In the genomic region with DNA sequence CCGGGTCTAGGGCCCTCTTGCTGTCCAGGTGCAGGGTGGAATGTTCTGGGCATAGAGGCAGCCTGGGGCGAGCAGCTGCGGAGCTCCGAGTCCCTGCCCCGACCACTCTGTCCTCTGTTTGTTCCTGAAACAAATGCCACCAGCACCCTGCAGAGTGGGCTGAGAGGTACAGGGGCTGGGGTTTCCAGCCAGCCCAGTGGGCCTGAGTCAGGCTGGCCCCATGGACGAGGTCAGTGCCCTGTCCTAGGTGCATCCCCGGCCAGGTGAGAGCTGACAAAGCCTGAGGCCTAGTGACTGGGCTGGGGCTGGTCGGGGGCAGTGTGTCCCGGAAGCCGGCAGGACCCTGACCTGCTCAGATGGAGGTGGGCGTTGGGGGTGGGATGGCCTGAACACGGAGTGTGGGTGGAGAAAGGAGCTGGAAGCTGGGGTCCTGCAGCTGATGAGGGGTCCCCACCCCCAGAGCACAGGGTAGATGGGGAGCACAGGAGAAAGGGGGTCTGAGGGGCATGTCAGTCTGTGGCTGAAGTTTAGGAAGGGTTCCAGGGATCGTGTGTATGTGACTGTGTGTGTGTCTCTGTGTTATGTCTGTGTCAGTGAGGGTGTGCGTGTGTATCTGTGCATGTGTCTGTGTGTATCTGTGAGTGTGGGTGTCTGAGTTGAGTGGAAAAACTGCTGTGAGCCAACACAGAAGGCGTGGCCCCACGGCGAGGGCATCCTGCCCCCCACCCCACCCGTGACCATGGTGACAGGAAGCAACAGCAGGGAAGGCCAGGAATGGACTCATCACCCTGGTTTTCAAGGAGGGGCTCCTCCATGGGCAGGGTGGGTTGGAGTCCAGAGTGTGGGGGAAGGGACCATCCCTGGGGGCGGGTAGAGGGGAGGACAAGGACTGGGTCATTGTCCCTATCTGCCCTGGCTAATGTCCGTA, we compare ENCODE assay signal across 10 cellular contexts. TPM values are rescaled to one million over a fixed set of nuclear protein-coding genes. Genes with fewer than 3 reads are reported as not detected.
DNase-seq lines count a peak whose midpoint lies in the region; ATAC-seq and TF ChIP-seq lines count a peak whose summit lies in the region.
"Had no signal": no experiment of that assay in that cellular context is flagged by ENCODE, and none has a peak within 500 bp of the region (broad histone marks: within the 10 kb centered on the region; RNA-seq: fewer than 3 reads in every experiment).

No MANE protein-coding gene starts in this region.

- H3K4me3 ChIP-seq in neural progenitor cell, result no peak overlapping the region

- H3K9me3 ChIP-seq in neural progenitor cell (ENCODE audit: low read depth), result no peaks in the 10 kb centered on the region

- H3K79me2 ChIP-seq in neural progenitor cell (ENCODE audit: low read depth), result no peaks in the 10 kb centered on the region

- DNase-seq in CD14-positive monocyte (ENCODE audit: low spot score) (no peak), neural progenitor cell (ENCODE audit: low spot score) (peak; percentile 45), DMS 273 (lab: John Stamatoyannopoulos, UW; ENCODE audit: unreplicated experiment) (no peak), GM10266 (ENCODE audit: extremely low spot score) (no peak)
- DNase-seq in effector CD4-positive, alpha-beta T cell, result peak; percentile 56
- DNase-seq: GDM1, NCI-H1105 treated with DMSO at 0.1 percent for 48 hours had no signal

- peak overlapping the region; percentile 20 to 85 for H3K4me3 Mint-ChIP-seq in CD14-positive monocyte
- peak overlapping the region; percentile 6 for H3K4me3 Mint-ChIP-seq in neural progenitor cell

- H4K20me1 ChIP-seq in neural progenitor cell (ENCODE audit: low read depth), result peaks cover 25% of the 10 kb centered on the region

- intact Hi-C loops in CD14-positive monocyte (cut with micrococcal nuclease), result loop anchor here (5.0 to 10.0 kb wide), 2 partner anchors 412 to 420 kb away; partner anchors contain the start of gene GPR132 (in 1 of the 2)

- H3K4me2 ChIP-seq in neural progenitor cell, result no peak overlapping the region

- peaks cover 14% of the 10 kb centered on the region for H3F3A ChIP-seq in neural progenitor cell (ENCODE audit: low read depth)

- H3K27me3 Mint-ChIP-seq in CD14-positive monocyte (ENCODE audit: low read depth in 3 of 3) (peaks cover 40 to 71% (median 43%) of the 10 kb centered on the region in 3 donors), neural progenitor cell (ENCODE audit: insufficient read depth, low read depth) (peaks cover 18% of the 10 kb centered on the region)

- no peaks in the 10 kb centered on the region for H3K36me3 ChIP-seq in neural progenitor cell

- peak overlapping the region; percentile 99 for H3K27ac ChIP-seq in VCaP
- H3K27ac ChIP-seq in neural progenitor cell, result no peak overlapping the region

- H3K4me1 Mint-ChIP-seq in CD14-positive monocyte, result peaks cover 68% of the 10 kb centered on the region
- peaks cover 47% of the 10 kb centered on the region for H3K4me1 Mint-ChIP-seq in neural progenitor cell

- H3K36me3 Mint-ChIP-seq in CD14-positive monocyte (peaks cover 5 to 10% of the 10 kb centered on the region in 2 donors), neural progenitor cell (no peaks in the 10 kb centered on the region)

- H2AFZ ChIP-seq in neural progenitor cell (replicated peaks), result no peak overlapping the region

- H3K27ac Mint-ChIP-seq in CD14-positive monocyte (peak overlapping the region; percentile 8 to 92 (median 88)), neural progenitor cell (peak overlapping the region; percentile 20)

- TF ChIP-seq CTCF in CD14-positive monocyte (IDR thresholded peaks at IDR 0.05) (no peak), VCaP (conservative IDR thresholded peaks at IDR 0.05) (no peak), neural progenitor cell (IDR thresholded peaks at IDR 0.05) (no peak), GM10266 (IDR thresholded peaks at IDR 0.05; ENCODE audit: control insufficient read depth, insufficient read depth, low read depth, missing control alignments) (no peak)

- peaks cover 85% of the 10 kb centered on the region for H3K27me3 ChIP-seq in neural progenitor cell

- ATAC-seq in GM18909 (IDR thresholded peaks at IDR 0.05; ENCODE audit: poor library complexity, unreplicated experiment) (no peak), HG02588 (IDR thresholded peaks at IDR 0.05; ENCODE audit: unreplicated experiment) (no peak)

- peaks cover 35% of the 10 kb centered on the region for H3K4me1 ChIP-seq in neural progenitor cell

- H3K9me3 Mint-ChIP-seq in CD14-positive monocyte, result peaks cover 0 to 14% (median 6%) of the 10 kb centered on the region in 7 donors
- no peaks in the 10 kb centered on the region for H3K9me3 Mint-ChIP-seq in neural progenitor cell

- no peak overlapping the region for H3K9ac ChIP-seq in neural progenitor cell

RNA-seq across cellular contexts. Expression of gene CRIP1, which starts 2.4 kb away (rescaled TPM):
- polyA plus RNA-seq in CD14-positive monocyte, result 1,000 to 10,000 TPM; 1,032 to 2,084 TPM
- 2.6 TPM in 1 of 2 replicates, not detected in the other for total RNA-seq in neural progenitor cell (ENCODE audit: low replicate concordance)

RNA-seq across cellular contexts. Expression of gene TEDC1, which starts 6.7 kb away (rescaled TPM):
- polyA plus RNA-seq in CD14-positive monocyte, result 1 to 10 TPM; 7.8 to 9.0 TPM
- total RNA-seq in neural progenitor cell (ENCODE audit: low replicate concordance), result 3.6 and 25.0 TPM in 2 replicates

RNA-seq across cellular contexts. Expression of gene CRIP2, which starts 9.7 kb away (rescaled TPM):
- 1 to 10 TPM; 2.1 to 3.3 TPM for polyA plus RNA-seq in CD14-positive monocyte
- total RNA-seq in neural progenitor cell (ENCODE audit: low replicate concordance), result 0.30 and 3.5 TPM in 2 replicates

RNA-seq across cellular contexts. Expression of gene TMEM121, which starts 42.0 kb away (rescaled TPM):
- under 1 TPM in 1 of 2 donors, not detected in 1; 0.11 TPM for polyA plus RNA-seq in CD14-positive monocyte
- 0.90 and 3.6 TPM in 2 replicates for total RNA-seq in neural progenitor cell (ENCODE audit: low replicate concordance)

Comparison
In these comparisons a context has a peak if more than half of its experiments do, and no peak if none do; other contexts are left out.
1. DNase-seq: peak in effector CD4-positive, alpha-beta T cell (single experiment) and neural progenitor cell (single experiment); none in CD14-positive monocyte (single experiment), DMS 273 (single experiment) and GM10266 (single experiment).